ENCODE assay signal across 1 cellular context in the genomic region with DNA sequence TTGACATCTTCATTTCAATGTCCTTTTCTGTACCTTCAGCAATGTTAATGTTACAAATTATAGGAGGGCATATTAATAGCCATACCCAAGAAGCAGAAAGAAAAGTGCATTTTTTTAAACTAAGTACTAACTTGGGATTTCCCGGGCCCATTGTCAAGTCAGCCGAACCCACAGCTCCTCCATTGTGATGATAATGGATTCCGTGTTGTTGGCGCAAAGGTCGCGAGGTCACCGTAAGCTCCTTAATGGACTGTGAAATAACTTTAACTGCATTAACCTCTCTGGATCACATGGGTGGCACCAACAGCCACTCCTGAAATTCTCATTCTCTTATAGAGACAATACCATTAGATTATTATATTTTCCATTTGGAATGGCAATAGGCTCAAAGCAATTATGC.
TF ChIP-seq lines count a peak whose summit lies in the region.

No MANE protein-coding gene starts in this region.

TF ChIP-seq in H1, 55 proteins besides CTCF, POLR2A, EP300 and RAD21 (continued from another document):
- TF ChIP-seq SIRT6 (IDR thresholded peaks at IDR 0.05; ENCODE audit: low read length) (no peak), RNF2 (IDR thresholded peaks at IDR 0.05; ENCODE audit: borderline replicate concordance, low read depth, low read length, missing control alignments, poor library complexity, severe bottlenecking) (no peak), CHD1 (IDR thresholded peaks at IDR 0.05; ENCODE audit: low read depth, low read length) (no peak), SIN3A (conservative IDR thresholded peaks at IDR 0.05 in 1 of 2, IDR thresholded peaks at IDR 0.05 in 1 of 2; ENCODE audit: low read depth in 1 of 2, low read length in 2 of 2) (no peak), CBX5 (IDR thresholded peaks at IDR 0.05; ENCODE audit: low read depth, low read length) (no peak), TAF7 (optimal IDR thresholded peaks at IDR 0.05; ENCODE audit: borderline replicate concordance, low read depth, low read length) (no peak), JUND (IDR thresholded peaks at IDR 0.05; ENCODE audit: low read length) (no peak), KDM1A (IDR thresholded peaks at IDR 0.05; ENCODE audit: borderline replicate concordance, low read length) (no peak), NRF1 (IDR thresholded peaks at IDR 0.05; ENCODE audit: low read depth, low read length) (no peak), PHF8 (conservative IDR thresholded peaks at IDR 0.05; ENCODE audit: low read depth, low read length) (no peak), CHD2 (IDR thresholded peaks at IDR 0.05; ENCODE audit: low read length) (0 out of 2 replicates have a peak, but pooled peaks have one; percentile 28), TCF12 (IDR thresholded peaks at IDR 0.05; ENCODE audit: low read depth, low read length) (no peak), TBP (IDR thresholded peaks at IDR 0.05; ENCODE audit: low read depth, low read length) (no peak), YY1 (IDR thresholded peaks at IDR 0.05; ENCODE audit: low read depth, low read length) (no peak), BRCA1 (IDR thresholded peaks at IDR 0.05; ENCODE audit: low read depth, low read length) (no peak), KDM5A (IDR thresholded peaks at IDR 0.05; ENCODE audit: low read length) (no peak), SRF (IDR thresholded peaks at IDR 0.05; ENCODE audit: low read depth, low read length) (no peak), JUN (IDR thresholded peaks at IDR 0.05; ENCODE audit: low read depth, low read length) (no peak), CREB1 (IDR thresholded peaks at IDR 0.05) (no peak), RXRA (IDR thresholded peaks at IDR 0.05; ENCODE audit: insufficient read depth, low read depth, low read length) (peak; percentile 87; the same call in 1 of the 2 replicates), POU5F1 (IDR thresholded peaks at IDR 0.05; ENCODE audit: low read depth, low read length) (peak; percentile 75; the same call in 1 of the 2 replicates), BACH1 (IDR thresholded peaks at IDR 0.05; ENCODE audit: low read length) (no peak), SUZ12 (IDR thresholded peaks at IDR 0.05; ENCODE audit: low read length) (no peak), RBBP5 (IDR thresholded peaks at IDR 0.05; ENCODE audit: borderline replicate concordance, low read depth, low read length) (no peak), NANOG (IDR thresholded peaks at IDR 0.05; ENCODE audit: insufficient read depth, low read depth, low read length, poor library complexity, severe bottlenecking) (peak; percentile 65), KDM4A (IDR thresholded peaks at IDR 0.05; ENCODE audit: low read depth, low read length, severe bottlenecking) (no peak), RFX5 (IDR thresholded peaks at IDR 0.05; ENCODE audit: borderline replicate concordance, low read depth, low read length) (no peak), SIX5 (IDR thresholded peaks at IDR 0.05; ENCODE audit: low read depth, low read length) (no peak), BCL11A (IDR thresholded peaks at IDR 0.05; ENCODE audit: low read depth in 2 of 2, low read length in 2 of 2) (no peak)
- TF ChIP-seq, protein P1, sequence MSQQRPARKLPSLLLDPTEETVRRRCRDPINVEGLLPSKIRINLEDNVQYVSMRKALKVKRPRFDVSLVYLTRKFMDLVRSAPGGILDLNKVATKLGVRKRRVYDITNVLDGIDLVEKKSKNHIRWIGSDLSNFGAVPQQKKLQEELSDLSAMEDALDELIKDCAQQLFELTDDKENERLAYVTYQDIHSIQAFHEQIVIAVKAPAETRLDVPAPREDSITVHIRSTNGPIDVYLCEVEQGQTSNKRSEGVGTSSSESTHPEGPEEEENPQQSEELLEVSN (IDR thresholded peaks at IDR 0.05), result no peak
- TF ChIP-seq, protein P2, sequence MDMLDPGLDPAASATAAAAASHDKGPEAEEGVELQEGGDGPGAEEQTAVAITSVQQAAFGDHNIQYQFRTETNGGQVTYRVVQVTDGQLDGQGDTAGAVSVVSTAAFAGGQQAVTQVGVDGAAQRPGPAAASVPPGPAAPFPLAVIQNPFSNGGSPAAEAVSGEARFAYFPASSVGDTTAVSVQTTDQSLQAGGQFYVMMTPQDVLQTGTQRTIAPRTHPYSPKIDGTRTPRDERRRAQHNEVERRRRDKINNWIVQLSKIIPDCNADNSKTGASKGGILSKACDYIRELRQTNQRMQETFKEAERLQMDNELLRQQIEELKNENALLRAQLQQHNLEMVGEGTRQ (IDR thresholded peaks at IDR 0.05; ENCODE audit: low read length), result no peak
- TF ChIP-seq, protein P3, sequence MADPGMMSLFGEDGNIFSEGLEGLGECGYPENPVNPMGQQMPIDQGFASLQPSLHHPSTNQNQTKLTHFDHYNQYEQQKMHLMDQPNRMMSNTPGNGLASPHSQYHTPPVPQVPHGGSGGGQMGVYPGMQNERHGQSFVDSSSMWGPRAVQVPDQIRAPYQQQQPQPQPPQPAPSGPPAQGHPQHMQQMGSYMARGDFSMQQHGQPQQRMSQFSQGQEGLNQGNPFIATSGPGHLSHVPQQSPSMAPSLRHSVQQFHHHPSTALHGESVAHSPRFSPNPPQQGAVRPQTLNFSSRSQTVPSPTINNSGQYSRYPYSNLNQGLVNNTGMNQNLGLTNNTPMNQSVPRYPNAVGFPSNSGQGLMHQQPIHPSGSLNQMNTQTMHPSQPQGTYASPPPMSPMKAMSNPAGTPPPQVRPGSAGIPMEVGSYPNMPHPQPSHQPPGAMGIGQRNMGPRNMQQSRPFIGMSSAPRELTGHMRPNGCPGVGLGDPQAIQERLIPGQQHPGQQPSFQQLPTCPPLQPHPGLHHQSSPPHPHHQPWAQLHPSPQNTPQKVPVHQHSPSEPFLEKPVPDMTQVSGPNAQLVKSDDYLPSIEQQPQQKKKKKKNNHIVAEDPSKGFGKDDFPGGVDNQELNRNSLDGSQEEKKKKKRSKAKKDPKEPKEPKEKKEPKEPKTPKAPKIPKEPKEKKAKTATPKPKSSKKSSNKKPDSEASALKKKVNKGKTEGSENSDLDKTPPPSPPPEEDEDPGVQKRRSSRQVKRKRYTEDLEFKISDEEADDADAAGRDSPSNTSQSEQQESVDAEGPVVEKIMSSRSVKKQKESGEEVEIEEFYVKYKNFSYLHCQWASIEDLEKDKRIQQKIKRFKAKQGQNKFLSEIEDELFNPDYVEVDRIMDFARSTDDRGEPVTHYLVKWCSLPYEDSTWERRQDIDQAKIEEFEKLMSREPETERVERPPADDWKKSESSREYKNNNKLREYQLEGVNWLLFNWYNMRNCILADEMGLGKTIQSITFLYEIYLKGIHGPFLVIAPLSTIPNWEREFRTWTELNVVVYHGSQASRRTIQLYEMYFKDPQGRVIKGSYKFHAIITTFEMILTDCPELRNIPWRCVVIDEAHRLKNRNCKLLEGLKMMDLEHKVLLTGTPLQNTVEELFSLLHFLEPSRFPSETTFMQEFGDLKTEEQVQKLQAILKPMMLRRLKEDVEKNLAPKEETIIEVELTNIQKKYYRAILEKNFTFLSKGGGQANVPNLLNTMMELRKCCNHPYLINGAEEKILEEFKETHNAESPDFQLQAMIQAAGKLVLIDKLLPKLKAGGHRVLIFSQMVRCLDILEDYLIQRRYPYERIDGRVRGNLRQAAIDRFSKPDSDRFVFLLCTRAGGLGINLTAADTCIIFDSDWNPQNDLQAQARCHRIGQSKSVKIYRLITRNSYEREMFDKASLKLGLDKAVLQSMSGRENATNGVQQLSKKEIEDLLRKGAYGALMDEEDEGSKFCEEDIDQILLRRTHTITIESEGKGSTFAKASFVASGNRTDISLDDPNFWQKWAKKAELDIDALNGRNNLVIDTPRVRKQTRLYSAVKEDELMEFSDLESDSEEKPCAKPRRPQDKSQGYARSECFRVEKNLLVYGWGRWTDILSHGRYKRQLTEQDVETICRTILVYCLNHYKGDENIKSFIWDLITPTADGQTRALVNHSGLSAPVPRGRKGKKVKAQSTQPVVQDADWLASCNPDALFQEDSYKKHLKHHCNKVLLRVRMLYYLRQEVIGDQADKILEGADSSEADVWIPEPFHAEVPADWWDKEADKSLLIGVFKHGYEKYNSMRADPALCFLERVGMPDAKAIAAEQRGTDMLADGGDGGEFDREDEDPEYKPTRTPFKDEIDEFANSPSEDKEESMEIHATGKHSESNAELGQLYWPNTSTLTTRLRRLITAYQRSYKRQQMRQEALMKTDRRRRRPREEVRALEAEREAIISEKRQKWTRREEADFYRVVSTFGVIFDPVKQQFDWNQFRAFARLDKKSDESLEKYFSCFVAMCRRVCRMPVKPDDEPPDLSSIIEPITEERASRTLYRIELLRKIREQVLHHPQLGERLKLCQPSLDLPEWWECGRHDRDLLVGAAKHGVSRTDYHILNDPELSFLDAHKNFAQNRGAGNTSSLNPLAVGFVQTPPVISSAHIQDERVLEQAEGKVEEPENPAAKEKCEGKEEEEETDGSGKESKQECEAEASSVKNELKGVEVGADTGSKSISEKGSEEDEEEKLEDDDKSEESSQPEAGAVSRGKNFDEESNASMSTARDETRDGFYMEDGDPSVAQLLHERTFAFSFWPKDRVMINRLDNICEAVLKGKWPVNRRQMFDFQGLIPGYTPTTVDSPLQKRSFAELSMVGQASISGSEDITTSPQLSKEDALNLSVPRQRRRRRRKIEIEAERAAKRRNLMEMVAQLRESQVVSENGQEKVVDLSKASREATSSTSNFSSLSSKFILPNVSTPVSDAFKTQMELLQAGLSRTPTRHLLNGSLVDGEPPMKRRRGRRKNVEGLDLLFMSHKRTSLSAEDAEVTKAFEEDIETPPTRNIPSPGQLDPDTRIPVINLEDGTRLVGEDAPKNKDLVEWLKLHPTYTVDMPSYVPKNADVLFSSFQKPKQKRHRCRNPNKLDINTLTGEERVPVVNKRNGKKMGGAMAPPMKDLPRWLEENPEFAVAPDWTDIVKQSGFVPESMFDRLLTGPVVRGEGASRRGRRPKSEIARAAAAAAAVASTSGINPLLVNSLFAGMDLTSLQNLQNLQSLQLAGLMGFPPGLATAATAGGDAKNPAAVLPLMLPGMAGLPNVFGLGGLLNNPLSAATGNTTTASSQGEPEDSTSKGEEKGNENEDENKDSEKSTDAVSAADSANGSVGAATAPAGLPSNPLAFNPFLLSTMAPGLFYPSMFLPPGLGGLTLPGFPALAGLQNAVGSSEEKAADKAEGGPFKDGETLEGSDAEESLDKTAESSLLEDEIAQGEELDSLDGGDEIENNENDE (IDR thresholded peaks at IDR 0.05; ENCODE audit: insufficient replicate concordance, low read length), result peak; percentile 77
- TF ChIP-seq, protein P4, sequence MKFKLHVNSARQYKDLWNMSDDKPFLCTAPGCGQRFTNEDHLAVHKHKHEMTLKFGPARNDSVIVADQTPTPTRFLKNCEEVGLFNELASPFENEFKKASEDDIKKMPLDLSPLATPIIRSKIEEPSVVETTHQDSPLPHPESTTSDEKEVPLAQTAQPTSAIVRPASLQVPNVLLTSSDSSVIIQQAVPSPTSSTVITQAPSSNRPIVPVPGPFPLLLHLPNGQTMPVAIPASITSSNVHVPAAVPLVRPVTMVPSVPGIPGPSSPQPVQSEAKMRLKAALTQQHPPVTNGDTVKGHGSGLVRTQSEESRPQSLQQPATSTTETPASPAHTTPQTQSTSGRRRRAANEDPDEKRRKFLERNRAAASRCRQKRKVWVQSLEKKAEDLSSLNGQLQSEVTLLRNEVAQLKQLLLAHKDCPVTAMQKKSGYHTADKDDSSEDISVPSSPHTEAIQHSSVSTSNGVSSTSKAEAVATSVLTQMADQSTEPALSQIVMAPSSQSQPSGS (IDR thresholded peaks at IDR 0.05; ENCODE audit: low read length), result no peak
